Comparison of ENCODE assay signal across 25 cellular contexts in the genomic region with DNA sequence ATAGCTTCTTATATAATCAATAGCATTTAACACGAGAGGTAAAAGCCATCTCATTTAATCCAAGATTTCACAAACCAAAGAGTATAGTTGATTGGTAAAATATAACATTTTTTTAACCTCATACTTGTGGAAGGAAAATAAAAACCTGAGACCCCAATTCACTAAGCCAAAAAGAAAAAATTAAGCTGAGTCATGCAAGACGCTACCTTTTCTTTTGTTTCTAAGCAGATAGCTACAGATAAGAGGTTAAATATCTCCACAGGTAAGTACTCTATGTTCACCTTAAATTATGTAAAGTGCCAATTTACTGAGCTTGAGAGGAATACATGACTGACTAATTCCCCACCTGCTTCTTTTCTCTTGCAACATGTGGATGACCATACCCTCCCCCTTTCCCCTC.
"Had no signal": no experiment of that assay in that cellular context is flagged by ENCODE, and none has a peak within 500 bp of the region (broad histone marks: within the 10 kb centered on the region; RNA-seq: fewer than 3 reads in every experiment).

No MANE protein-coding gene starts in this region.

- H3K4me1 ChIP-seq: heart left ventricle, psoas muscle, spleen, tibial nerve, upper lobe of right lung, vagina had no signal

- DNase-seq: dorsolateral prefrontal cortex; effector CD8-positive, alpha-beta T cell; heart left ventricle; hippocampal formation; islet precursor cell; mammary epithelial cell; mucosa of descending colon; naive thymus-derived CD8-positive, alpha-beta T cell; psoas muscle; retina; spleen; stimulated activated CD4-positive, alpha-beta T cell treated with anti-CD3 and anti-CD28 coated beads, Interleukin-15, amount 100 ng/mL, for 24 hours; stimulated activated CD4-positive, alpha-beta T cell treated with anti-CD3 and anti-CD28 coated beads, Interleukin-1b, Interleukin-23, amount 100 ng/mL, for 48 hours; stimulated activated CD4-positive, alpha-beta T cell treated with anti-CD3 and anti-CD28 coated beads, Interleukin-4, amount 100 ng/mL, for 24 hours; upper lobe of right lung had no signal

- FAIRE-seq: endometrium, frontal cortex had no signal

- H3K36me3 Mint-ChIP-seq: naive thymus-derived CD8-positive, alpha-beta T cell; stimulated activated memory B cell treated with anti-CD40 and anti-IgM and Interleukin-4, amounts not matched to agents 10 μg/mL and 1 μg/mL and 100 μg/mL, for 72 hours had no signal

- H3K4me1 Mint-ChIP-seq: naive thymus-derived CD8-positive, alpha-beta T cell; stimulated activated memory B cell treated with anti-CD40 and anti-IgM and Interleukin-4, amounts not matched to agents 10 μg/mL and 1 μg/mL and 100 μg/mL, for 72 hours had no signal

- H3K27ac ChIP-seq: dorsolateral prefrontal cortex, heart left ventricle, neutrophil, psoas muscle, spleen, tibial nerve, upper lobe of right lung, vagina had no signal

- H3K27ac Mint-ChIP-seq: naive thymus-derived CD8-positive, alpha-beta T cell; stimulated activated memory B cell treated with anti-CD40 and anti-IgM and Interleukin-4, amounts not matched to agents 10 μg/mL and 1 μg/mL and 100 μg/mL, for 72 hours; stimulated activated naive CD8-positive, alpha-beta T cell treated with anti-CD3 and anti-CD28 coated beads, Interleukin-15, Interleukin-2, amounts not matched to agents 100 ng/mL and 50 ng/mL, for 24 hours had no signal

- H3K4me3 ChIP-seq: dorsolateral prefrontal cortex, heart left ventricle, mucosa of descending colon, psoas muscle, spleen, tibial nerve, upper lobe of right lung, vagina had no signal

- H3K4me3 Mint-ChIP-seq: naive thymus-derived CD8-positive, alpha-beta T cell; stimulated activated memory B cell treated with anti-CD40 and anti-IgM and Interleukin-4, amounts not matched to agents 10 μg/mL and 1 μg/mL and 100 μg/mL, for 72 hours; stimulated activated naive CD8-positive, alpha-beta T cell treated with anti-CD3 and anti-CD28 coated beads, Interleukin-15, Interleukin-2, amounts not matched to agents 100 ng/mL and 50 ng/mL, for 24 hours had no signal

- H3K27me3 ChIP-seq: dorsolateral prefrontal cortex, heart left ventricle, neutrophil, spleen, tibial nerve, upper lobe of right lung, vagina had no signal

- H3K27me3 Mint-ChIP-seq: naive thymus-derived CD8-positive, alpha-beta T cell; stimulated activated memory B cell treated with anti-CD40 and anti-IgM and Interleukin-4, amounts not matched to agents 10 μg/mL and 1 μg/mL and 100 μg/mL, for 72 hours; stimulated activated naive CD8-positive, alpha-beta T cell treated with anti-CD3 and anti-CD28 coated beads, Interleukin-15, Interleukin-2, amounts not matched to agents 100 ng/mL and 50 ng/mL, for 24 hours had no signal

- H3K9me3 ChIP-seq: heart left ventricle, mucosa of descending colon, neutrophil, psoas muscle, spleen, tibial nerve, upper lobe of right lung, vagina had no signal

- ATAC-seq: esophagus mucosa; heart left ventricle; left lobe of liver; mucosa of descending colon; naive thymus-derived CD8-positive, alpha-beta T cell; psoas muscle; sciatic nerve; stimulated activated memory B cell treated with anti-CD40 and anti-IgM and Interleukin-4, amounts not matched to agents 10 μg/mL and 1 μg/mL and 100 μg/mL, for 72 hours; upper lobe of right lung had no signal

- H3K36me3 ChIP-seq: heart left ventricle, neutrophil, spleen, tibial nerve, upper lobe of right lung, vagina had no signal
